ENCODE assay signal across 34 cellular contexts in genomic region chr11:33832676-33833075, GRCh38. TPM values are rescaled to one million over a fixed set of nuclear protein-coding genes. Genes with fewer than 3 reads are reported as not detected.
A peak's percentile ranks its signal among the peaks of the same experiment; 100 is the strongest.
DNase-seq lines count a peak whose midpoint lies in the region; ATAC-seq, FAIRE-seq and TF ChIP-seq lines count a peak whose summit lies in the region.
"Had no signal": no experiment of that assay in that cellular context is flagged by ENCODE, and none has a peak within 500 bp of the region (broad histone marks: within the 10 kb centered on the region; RNA-seq: fewer than 3 reads in every experiment).

No MANE protein-coding gene starts in this region.

- H3K4me3 Mint-ChIP-seq in GM23338 = no peak overlapping the region
- H3K4me3 Mint-ChIP-seq: B cell; CD14-positive monocyte; CD4-positive, alpha-beta memory T cell; CD4-positive, alpha-beta T cell; CD4-positive, CD25-positive, alpha-beta regulatory T cell; CD8-positive, alpha-beta memory T cell; CD8-positive, alpha-beta T cell had no signal

- CTCF ChIA-PET in K562 (lab: Yijun Ruan, JAX; ENCODE audit: low intra/inter-chr PET ratio) = no interaction called here

- H3K9me3 Mint-ChIP-seq in GM23338 = no peaks in the 10 kb centered on the region
- H3K9me3 Mint-ChIP-seq: CD4-positive, alpha-beta memory T cell; CD4-positive, alpha-beta T cell; CD8-positive, alpha-beta memory T cell; CD8-positive, alpha-beta T cell had no signal

- peak overlapping the region; percentile 69 for H2AFZ ChIP-seq in GM23338
- 0 out of 2 replicates have a peak overlapping the region, but pooled peaks have one; percentile 33 for H2AFZ ChIP-seq in K562 (ENCODE audit: low read depth, low read length)

- POLR2A ChIA-PET in K562 (lab: Yijun Ruan, JAX) = interaction anchor here (0.8 to 0.9 kb wide), 2 partner anchors 11 to 59 kb away, joined by 3 to 4 read pairs; partner anchors contain the start of gene LMO2

- H3K27ac Mint-ChIP-seq in GM23338 = no peak overlapping the region
- H3K27ac Mint-ChIP-seq: B cell; CD14-positive monocyte; CD4-positive, alpha-beta T cell; CD4-positive, CD25-positive, alpha-beta regulatory T cell; CD8-positive, alpha-beta memory T cell; CD8-positive, alpha-beta T cell had no signal

- no peak overlapping the region for H3K9ac ChIP-seq in K562 (ENCODE audit: insufficient read depth in 1 of 2, low read depth in 2 of 2, low read length in 2 of 2)
- H3K9ac ChIP-seq: BLaER1; BLaER1 treated with 17β-estradiol and CSF1 and Interleukin-3, amounts not matched to agents 10 nM and 100 nM had no signal

- TF ChIP-seq EP300 in K562 (IDR thresholded peaks at IDR 0.05; ENCODE audit: low read length) = no peak

- H3K27me3 ChIP-seq in GM23338 (ENCODE audit: insufficient read depth) = peaks cover 18% of the 10 kb centered on the region
- peaks cover 20 to 42% of the 10 kb centered on the region in 2 experiments for H3K27me3 ChIP-seq in K562 (ENCODE audit: control insufficient read depth in 2 of 2, insufficient read depth in 2 of 2, low read length in 2 of 2)

- DNase-seq in GM23338 (ENCODE audit: low spot score) (no peak), K562 (ENCODE audit: extremely low read depth in 1 of 4, low spot score in 3 of 4) (no peak), NCI-H2227 treated with DMSO at 0.1 percent for 48 hours (lab: John Stamatoyannopoulos, UW) (no peak)
- DNase-seq: 8988T; ACHN; AML-193; BE2C; C1 segment of cervical spinal cord; Caco-2; Calu3; CD4-positive, alpha-beta memory T cell; CD4-positive, alpha-beta T cell; CD4-positive, CD25-positive, alpha-beta regulatory T cell; CD8-positive, alpha-beta memory T cell; CD8-positive, alpha-beta T cell; COR-L47; DMS 273 treated with DMSO at 0.1 percent for 48 hours; DMS153; DMS53; DMS79; DMS79 treated with DMSO at 0.1 percent for 48 hours; DND-41; EL had no signal

- H3K9me2 ChIP-seq in GM23338 (ENCODE audit: insufficient read depth) = no peaks in the 10 kb centered on the region

- no peak overlapping the region for H3K4me2 ChIP-seq in GM23338
- no peak overlapping the region; the same call in 1 of the 2 replicates for H3K4me2 ChIP-seq in K562 (ENCODE audit: insufficient read depth, low read length)
- H3K4me2 ChIP-seq: A549; BLaER1; BLaER1 treated with 17β-estradiol and CSF1 and Interleukin-3, amounts not matched to agents 10 nM and 100 nM had no signal

- in situ Hi-C loops in K562 (cut with MboI) = loop anchor here (25.0 kb wide), 2 partner anchors 330 to 505 kb away; no protein-coding TSS in a partner anchor

- FAIRE-seq in K562 (lab: Jason Lieb, UNC) = no peak
- FAIRE-seq: A204.1, A549, D721Med had no signal

- intact Hi-C loops in K562 (cut with micrococcal nuclease) = loop anchor here (10.0 kb wide), 1 partner anchor 342 kb away; no protein-coding TSS in a partner anchor

- TF ChIP-seq POLR2A in K562 (conservative IDR thresholded peaks at IDR 0.05) = no peak

- no peaks in the 10 kb centered on the region for H3F3A ChIP-seq in GM23338 (replicated peaks; ENCODE audit: low read depth)

- no peak for TF ChIP-seq RAD21 in K562 (CRISPR knock-in tag; conservative IDR thresholded peaks at IDR 0.05 in 1 of 2, IDR thresholded peaks at IDR 0.05 in 1 of 2)

- no peaks in the 10 kb centered on the region for H3K9me1 ChIP-seq in K562 (ENCODE audit: control insufficient read depth, insufficient read depth, low read length)

- H3K79me2 ChIP-seq in GM23338 (replicated peaks; ENCODE audit: insufficient read depth) = no peaks in the 10 kb centered on the region
- no peaks in the 10 kb centered on the region for H3K79me2 ChIP-seq in K562 (ENCODE audit: control insufficient read depth, insufficient read depth, low read length)

- H3K36me3 ChIP-seq in GM23338 (ENCODE audit: insufficient read depth) (no peaks in the 10 kb centered on the region), K562 (ENCODE audit: control insufficient read depth, insufficient read depth, low read length) (no peaks in the 10 kb centered on the region)
- H3K36me3 ChIP-seq: BE2C; BLaER1; BLaER1 treated with 17β-estradiol and CSF1 and Interleukin-3, amounts not matched to agents 10 nM and 100 nM had no signal

- TF ChIP-seq CTCF in GM23338 (conservative IDR thresholded peaks at IDR 0.05; ENCODE audit: low read depth in 2 of 2) = no peak
- no peak for TF ChIP-seq CTCF in K562 (IDR thresholded peaks at IDR 0.05 in 2 of 3, conservative IDR thresholded peaks at IDR 0.05 in 1 of 3; ENCODE audit: insufficient read depth in 2 of 3, low read depth in 1 of 3, low read length in 3 of 3)

- ATAC-seq in GM23338 = no peak
- ATAC-seq in K562 = no peak
- ATAC-seq in HG02678 (IDR thresholded peaks at IDR 0.05; ENCODE audit: unreplicated experiment) = no peak
- ATAC-seq: A549; CD8-positive, alpha-beta T cell had no signal

- no peaks in the 10 kb centered on the region for H3K9me3 ChIP-seq in K562 (replicated peaks; ENCODE audit: control insufficient read depth, insufficient read depth, low read depth, low read length)
- H3K9me3 ChIP-seq: A549; BE2C; BLaER1; BLaER1 treated with 17β-estradiol and CSF1 and Interleukin-3, amounts not matched to agents 10 nM and 100 nM; Caco-2 had no signal

- H4K20me1 ChIP-seq in GM23338 (replicated peaks; ENCODE audit: insufficient read depth) (no peaks in the 10 kb centered on the region), K562 (replicated peaks; ENCODE audit: control insufficient read depth, insufficient read depth, low read length) (no peaks in the 10 kb centered on the region)
- H4K20me1 ChIP-seq: BLaER1; BLaER1 treated with 17β-estradiol and CSF1 and Interleukin-3, amounts not matched to agents 10 nM and 100 nM had no signal

- 24% methylated on average over 16 of the region's 16 CpGs for WGBS in K562 (ENCODE audit: insufficient coverage, low coverage, missing lambda C conversion rate)

- peaks cover 2% of the 10 kb centered on the region; the same call in 1 of the 3 replicates for H3K4me1 Mint-ChIP-seq in GM23338

- H3K27me3 Mint-ChIP-seq in GM23338 (ENCODE audit: insufficient read depth, low read depth, poor library complexity) = peaks cover 15% of the 10 kb centered on the region

- H3K4me1 ChIP-seq in GM23338 (ENCODE audit: insufficient read depth) (no peaks in the 10 kb centered on the region), K562 (replicated peaks in 1 of 2; ENCODE audit: control insufficient read depth in 2 of 2, insufficient read depth in 2 of 2, low read length in 2 of 2) (peaks cover 0 to 9% of the 10 kb centered on the region in 2 experiments; a peak in 3 of 5 replicates)
- H3K4me1 ChIP-seq: BE2C had no signal

- H3K36me3 Mint-ChIP-seq in GM23338 (ENCODE audit: low read depth) = no peaks in the 10 kb centered on the region
- H3K36me3 Mint-ChIP-seq: CD4-positive, alpha-beta memory T cell; CD4-positive, CD25-positive, alpha-beta regulatory T cell; CD8-positive, alpha-beta memory T cell; CD8-positive, alpha-beta T cell had no signal

- no TSS peak for BruUV-seq in K562 (replicated peaks; lab: Mats Ljungman, UMichigan)

- no peak overlapping the region for H3K27ac ChIP-seq in GM23338 (ENCODE audit: low read depth)
- no peak overlapping the region for H3K27ac ChIP-seq in K562 (ENCODE audit: extremely low read depth, low read depth, low read length)
- H3K27ac ChIP-seq: 22Rv1; A549; BLaER1; BLaER1 treated with 17β-estradiol and CSF1 and Interleukin-3, amounts not matched to agents 10 nM and 100 nM; C4-2B had no signal

- no peak overlapping the region for H3K4me3 ChIP-seq in GM23338
- H3K4me3 ChIP-seq in K562 = no peak overlapping the region
- H3K4me3 ChIP-seq: A549; BLaER1; BLaER1 treated with 17β-estradiol and CSF1 and Interleukin-3, amounts not matched to agents 10 nM and 100 nM had no signal

RNA-seq across cellular contexts. Expression of gene FBXO3, which starts 58.4 kb away (rescaled TPM):
- 28.4 TPM in 2 replicates for total RNA-seq in GM23338 (2014; rRNA removed; shearing (Covaris generic))
- polyA plus RNA-seq in GM23338 (2016; fragmentation: Nextera tagmentation; extraction: Ambion mirVana) = 10.4 and 12.5 TPM in 2 replicates
- total RNA-seq in K562 (2011; cell fraction: chromatin; rRNA removed; ENCODE audit: low replicate concordance) = 21.1 and 48.4 TPM in 2 replicates
- total RNA-seq in K562 (2011; cell fraction: nucleolus; rRNA removed) = 13.7 TPM in 2 replicates
- 25.1 and 36.8 TPM in 2 replicates for total RNA-seq in K562 (2011; cell fraction: nucleoplasm; rRNA removed)
- total RNA-seq in K562 (2014; rRNA removed) = 11.6 and 14.3 TPM in 2 replicates
- total RNA-seq in K562 (2014; rRNA removed; fragmentation: Illumina TruSeq; extraction: Trizol) = 29.2 and 33.3 TPM in 2 replicates
- total RNA-seq in K562 (2015; rRNA removed; fragmentation: Illumina TruSeq; extraction: Trizol) = 21.4 and 21.9 TPM in 2 replicates
- 24.3 and 25.2 TPM in 2 replicates for total RNA-seq in K562 (2021)
- 41.4 and 59.3 TPM in 2 replicates for polyA plus RNA-seq in K562 (2011; rRNA removed)
- polyA plus RNA-seq in K562 (2011; cell fraction: cytosol; rRNA removed) = 14.6 and 20.0 TPM in 2 replicates
- polyA plus RNA-seq in K562 (2011; cell fraction: nucleus; rRNA removed) = 31.8 and 39.7 TPM in 2 replicates
- polyA plus RNA-seq in K562 (2012) = 15.9 and 16.2 TPM in 2 replicates
- polyA plus RNA-seq in K562 (2014; fragmentation: Illumina TruSeq; extraction: Trizol) = 26.7 and 30.1 TPM in 2 replicates
- polyA plus RNA-seq in K562 (2014; fragmentation: Nextera tagmentation; extraction: Ambion mirVana) = 10 to 100 TPM; 55.7 to 57.9 TPM
- polyA plus RNA-seq in K562 (2014; rRNA removed) = 18.9 and 19.5 TPM in 2 replicates
- 49.3 and 56.4 TPM in 2 replicates for polyA minus RNA-seq in K562 (2011; rRNA and poly(A)+ RNA removed)
- polyA minus RNA-seq in K562 (2011; cell fraction: cytosol; rRNA and poly(A)+ RNA removed) = 13.7 and 22.0 TPM in 2 replicates
- polyA minus RNA-seq in K562 (2011; cell fraction: nucleus; rRNA and poly(A)+ RNA removed) = 24.5 and 39.2 TPM in 2 replicates

RNA-seq across cellular contexts. Expression of gene LMO2, which starts 59.2 kb away (rescaled TPM):
- 3.1 and 3.9 TPM in 2 replicates for total RNA-seq in GM23338 (2014; rRNA removed; shearing (Covaris generic))
- 1.4 and 2.7 TPM in 2 replicates for polyA plus RNA-seq in GM23338 (2016; fragmentation: Nextera tagmentation; extraction: Ambion mirVana)
- 49.1 and 50.2 TPM in 2 replicates for total RNA-seq in K562 (2011; cell fraction: chromatin; rRNA removed; ENCODE audit: low replicate concordance)
- total RNA-seq in K562 (2011; cell fraction: nucleolus; rRNA removed) = 42.2 and 44.7 TPM in 2 replicates
- 44.7 and 67.3 TPM in 2 replicates for total RNA-seq in K562 (2011; cell fraction: nucleoplasm; rRNA removed)
- total RNA-seq in K562 (2014; rRNA removed) = 93.1 and 104 TPM in 2 replicates
- 85.1 and 96.3 TPM in 2 replicates for total RNA-seq in K562 (2014; rRNA removed; fragmentation: Illumina TruSeq; extraction: Trizol)
- total RNA-seq in K562 (2015; rRNA removed; fragmentation: Illumina TruSeq; extraction: Trizol) = 39.2 and 41.5 TPM in 2 replicates
- 87.3 and 96.2 TPM in 2 replicates for total RNA-seq in K562 (2021)
- 79.9 and 126 TPM in 2 replicates for polyA plus RNA-seq in K562 (2011; rRNA removed)
- polyA plus RNA-seq in K562 (2011; cell fraction: cytosol; rRNA removed) = 57.1 and 58.2 TPM in 2 replicates
- polyA plus RNA-seq in K562 (2011; cell fraction: nucleus; rRNA removed) = 75.1 and 102 TPM in 2 replicates
- polyA plus RNA-seq in K562 (2012) = 22.8 and 56.1 TPM in 2 replicates
- 90.9 and 91.5 TPM in 2 replicates for polyA plus RNA-seq in K562 (2014; fragmentation: Illumina TruSeq; extraction: Trizol)
- polyA plus RNA-seq in K562 (2014; fragmentation: Nextera tagmentation; extraction: Ambion mirVana) = 10 to 100 TPM in 1 of 2 experiments, 1 to 10 TPM in 1; 6.9 to 19.6 TPM
- 98.0 and 118 TPM in 2 replicates for polyA plus RNA-seq in K562 (2014; rRNA removed)
- polyA minus RNA-seq in K562 (2011; rRNA and poly(A)+ RNA removed) = 48.8 and 65.2 TPM in 2 replicates
- polyA minus RNA-seq in K562 (2011; cell fraction: cytosol; rRNA and poly(A)+ RNA removed) = 20.9 and 37.0 TPM in 2 replicates
- polyA minus RNA-seq in K562 (2011; cell fraction: nucleus; rRNA and poly(A)+ RNA removed) = 39.8 and 45.0 TPM in 2 replicates
- total RNA-seq: CD8-positive, alpha-beta T cell had no signal
- polyA plus RNA-seq: BJ; CD8-positive, alpha-beta memory T cell had no signal
